Comparison of ENCODE assay signal across 26 cellular contexts in the genomic region with DNA sequence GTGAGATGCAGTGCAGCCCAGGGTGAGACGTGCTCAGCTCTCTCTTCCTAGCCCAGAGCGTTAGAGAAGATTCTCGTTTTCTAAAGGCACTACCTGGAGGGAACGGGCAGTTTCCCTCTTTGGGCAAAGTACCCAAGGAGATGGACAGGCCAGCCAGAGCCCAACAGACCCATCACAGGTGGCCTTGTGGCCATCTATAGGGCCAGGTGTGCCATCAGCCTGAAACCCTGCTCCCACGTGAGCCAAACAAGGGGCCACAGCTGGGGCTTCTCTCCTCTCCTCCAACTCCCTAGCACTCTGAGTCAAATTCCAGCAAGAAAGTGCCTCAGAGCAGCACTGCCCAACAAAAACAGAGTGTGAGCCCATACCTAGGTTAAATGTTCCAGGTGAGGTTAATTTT.
"Had no signal": no experiment of that assay in that cellular context is flagged by ENCODE, and none has a peak within 500 bp of the region (broad histone marks: within the 10 kb centered on the region; RNA-seq: fewer than 3 reads in every experiment).

No MANE protein-coding gene starts in this region.

- H3K4me3 Mint-ChIP-seq: activated CD4-positive, alpha-beta memory T cell treated with anti-CD3 and anti-CD28 coated beads, Interleukin-2, amount 10 ng/mL, durations not matched to agents 7 days and 5 days; activated CD4-positive, alpha-beta T cell treated with anti-CD3 and anti-CD28 coated beads, Interleukin-2, amount 10 ng/mL, durations not matched to agents 24 days and 14 days; activated naive CD8-positive, alpha-beta T cell treated with anti-CD3 and anti-CD28 coated beads, Interleukin-2, amount 50 U/mL, for 24 hours; mesothelial cell of epicardium; naive thymus-derived CD8-positive, alpha-beta T cell; stimulated activated effector memory CD8-positive, alpha-beta T cell treated with anti-CD3 and anti-CD28 coated beads, Interleukin-12 subunit alpha, Interleukin-12 subunit beta, amount 100 ng/mL, for 72 hours; stimulated activated naive CD8-positive, alpha-beta T cell treated with anti-CD3 and anti-CD28 coated beads, Interleukin-15, amount 100 ng/mL, for 72 hours; T-helper 2 cell treated with Interferon-gamma antibody and Interleukin-4, amounts not matched to agents 5 μg/mL and 100 μg/mL, for 36 hours had no signal

- H3K27ac Mint-ChIP-seq: activated CD4-positive, alpha-beta memory T cell treated with anti-CD3 and anti-CD28 coated beads, Interleukin-2, amount 10 ng/mL, durations not matched to agents 7 days and 5 days; activated CD4-positive, alpha-beta T cell treated with anti-CD3 and anti-CD28 coated beads, Interleukin-2, amount 10 ng/mL, durations not matched to agents 24 days and 14 days; activated naive CD8-positive, alpha-beta T cell treated with anti-CD3 and anti-CD28 coated beads, Interleukin-2, amount 50 U/mL, for 24 hours; mesothelial cell of epicardium; naive thymus-derived CD8-positive, alpha-beta T cell; stimulated activated effector memory CD8-positive, alpha-beta T cell treated with anti-CD3 and anti-CD28 coated beads, Interleukin-12 subunit alpha, Interleukin-12 subunit beta, amount 100 ng/mL, for 72 hours; stimulated activated naive CD8-positive, alpha-beta T cell treated with anti-CD3 and anti-CD28 coated beads, Interleukin-15, amount 100 ng/mL, for 72 hours; T-helper 2 cell treated with Interferon-gamma antibody and Interleukin-4, amounts not matched to agents 5 μg/mL and 100 μg/mL, for 36 hours had no signal

- H3K9me3 Mint-ChIP-seq: activated CD4-positive, alpha-beta memory T cell treated with anti-CD3 and anti-CD28 coated beads, Interleukin-2, amount 10 ng/mL, durations not matched to agents 7 days and 5 days; activated CD4-positive, alpha-beta T cell treated with anti-CD3 and anti-CD28 coated beads, Interleukin-2, amount 10 ng/mL, durations not matched to agents 24 days and 14 days; activated naive CD8-positive, alpha-beta T cell treated with anti-CD3 and anti-CD28 coated beads, Interleukin-2, amount 50 U/mL, for 24 hours; mesothelial cell of epicardium; naive thymus-derived CD8-positive, alpha-beta T cell; stimulated activated effector memory CD8-positive, alpha-beta T cell treated with anti-CD3 and anti-CD28 coated beads, Interleukin-12 subunit alpha, Interleukin-12 subunit beta, amount 100 ng/mL, for 72 hours; stimulated activated naive CD8-positive, alpha-beta T cell treated with anti-CD3 and anti-CD28 coated beads, Interleukin-15, amount 100 ng/mL, for 72 hours; T-helper 2 cell treated with Interferon-gamma antibody and Interleukin-4, amounts not matched to agents 5 μg/mL and 100 μg/mL, for 36 hours had no signal

- H3K4me3 ChIP-seq: body of pancreas, cardiac muscle cell, left ventricle myocardium inferior, ovary, psoas muscle, right atrium auricular region, suprapubic skin, tibial nerve had no signal

- H3K4me1 ChIP-seq: body of pancreas, psoas muscle had no signal

- H3K9me3 ChIP-seq: body of pancreas, left ventricle myocardium inferior, ovary, psoas muscle, right atrium auricular region, suprapubic skin, tibial nerve had no signal

- H3K27ac ChIP-seq: body of pancreas, cardiac muscle cell, foreskin keratinocyte, left ventricle myocardium inferior, ovary, psoas muscle, right atrium auricular region, suprapubic skin, tibial nerve, VCaP had no signal

- ATAC-seq: activated CD4-positive, CD25-positive, alpha-beta regulatory T cell treated with anti-CD3 and anti-CD28 coated beads, Interleukin-2, amount 50 U/mL, for 24 hours; activated naive CD8-positive, alpha-beta T cell treated with anti-CD3 and anti-CD28 coated beads, Interleukin-2, amount 50 U/mL, for 24 hours; body of pancreas; foreskin keratinocyte; naive thymus-derived CD8-positive, alpha-beta T cell; psoas muscle; stimulated activated effector memory CD8-positive, alpha-beta T cell treated with anti-CD3 and anti-CD28 coated beads, Interleukin-12 subunit alpha, Interleukin-12 subunit beta, amount 100 ng/mL, for 72 hours; stimulated activated naive CD8-positive, alpha-beta T cell treated with anti-CD3 and anti-CD28 coated beads, Interleukin-15, amount 100 ng/mL, for 72 hours had no signal

- H3K27me3 ChIP-seq: body of pancreas, cardiac muscle cell, foreskin keratinocyte, ovary, right atrium auricular region, suprapubic skin, tibial nerve had no signal

- H3K36me3 ChIP-seq: cardiac muscle cell, left ventricle myocardium inferior, ovary, right atrium auricular region, suprapubic skin, tibial nerve had no signal

- H3K36me3 Mint-ChIP-seq: mesothelial cell of epicardium; naive thymus-derived CD8-positive, alpha-beta T cell; stimulated activated effector memory CD8-positive, alpha-beta T cell treated with anti-CD3 and anti-CD28 coated beads, Interleukin-12 subunit alpha, Interleukin-12 subunit beta, amount 100 ng/mL, for 72 hours had no signal

- DNase-seq: activated CD4-positive, alpha-beta memory T cell treated with anti-CD3 and anti-CD28 coated beads, Interleukin-2, amount 10 ng/mL, durations not matched to agents 7 days and 5 days; activated CD4-positive, alpha-beta T cell treated with anti-CD3 and anti-CD28 coated beads, Interleukin-2, amount 10 ng/mL, durations not matched to agents 24 days and 14 days; activated effector memory CD4-positive, alpha-beta T cell treated with anti-CD3 and anti-CD28 coated beads, Interleukin-2, amount 50 U/mL, for 16 hours; activated naive CD4-positive, alpha-beta T cell treated with anti-CD3 and anti-CD28 coated beads, Interleukin-2, amount 50 U/mL, for 16 hours; activated naive CD8-positive, alpha-beta T cell treated with anti-CD3 and anti-CD28 coated beads, Interleukin-2, amount 50 U/mL, for 24 hours; anterior cingulate cortex; body of pancreas; erythroblast; foreskin keratinocyte; glutamatergic neuron; hippocampal formation; left ventricle myocardium inferior; naive thymus-derived CD8-positive, alpha-beta T cell; ovary; psoas muscle; stimulated activated CD4-positive, alpha-beta T cell treated with anti-CD3 and anti-CD28 coated beads, Interleukin-12 subunit alpha, Interleukin-12 subunit beta, amount 100 ng/mL, for 4 hours; stimulated activated naive CD8-positive, alpha-beta T cell treated with anti-CD3 and anti-CD28 coated beads, Interleukin-15, amount 100 ng/mL, for 72 hours had no signal
